In genomic region chr18:37385846-37386435, GRCh38 we compare ENCODE assay signal across 1 cellular context.
TF ChIP-seq lines count a peak whose summit lies in the region.

No MANE protein-coding gene starts in this region.

TF ChIP-seq in GM23338, 12 proteins besides CTCF, POLR2A, EP300 and RAD21 (continued from another document):
- TF ChIP-seq ZNF462 (CRISPR knock-in tag; IDR thresholded peaks at IDR 0.05), result no peak
- TF ChIP-seq EZH2 (IDR thresholded peaks at IDR 0.05; ENCODE audit: low read depth, unreplicated experiment), result no peak
- TF ChIP-seq EZH2phosphoT487 (IDR thresholded peaks at IDR 0.05; ENCODE audit: unreplicated experiment), result no peak
- TF ChIP-seq JUNB (IDR thresholded peaks at IDR 0.05; ENCODE audit: unreplicated experiment), result no peak
- no peak for TF ChIP-seq ZNF114 (CRISPR knock-in tag; IDR thresholded peaks at IDR 0.05)
- no peak for TF ChIP-seq ETS1 (IDR thresholded peaks at IDR 0.05)
- no peak for TF ChIP-seq NANOG (IDR thresholded peaks at IDR 0.05; ENCODE audit: borderline replicate concordance)
TF ChIP-seq in GM23338: peak in this region for 0.
